ENCODE assay signal across 14 cellular contexts in genomic region chr13:24233351-24233901, GRCh38.
DNase-seq lines count a peak whose midpoint lies in the region; ATAC-seq, FAIRE-seq and TF ChIP-seq lines count a peak whose summit lies in the region.
"Had no signal": no experiment of that assay in that cellular context is flagged by ENCODE, and none has a peak within 500 bp of the region (broad histone marks: within the 10 kb centered on the region; RNA-seq: fewer than 3 reads in every experiment).

No MANE protein-coding gene starts in this region.

- H3K4me1 ChIP-seq in right atrium auricular region (no peaks in the 10 kb centered on the region), muscle layer of duodenum (ENCODE audit: control insufficient read depth in 1 of 2, insufficient read depth in 2 of 2, low read length in 2 of 2) (peaks cover 0 to 12% of the 10 kb centered on the region in 2 donors), mucosa of descending colon (ENCODE audit: low read depth) (peaks cover 7% of the 10 kb centered on the region)

- ATAC-seq in left cardiac atrium, result peak; percentile 30 to 45
- ATAC-seq in mucosa of descending colon, result no peak
- ATAC-seq in HG03280 (IDR thresholded peaks at IDR 0.05; ENCODE audit: unreplicated experiment), result no peak
- ATAC-seq: body of pancreas had no signal

- TF ChIP-seq CTCF in right atrium auricular region (IDR thresholded peaks at IDR 0.05) (no peak), brain microvascular endothelial cell (IDR thresholded peaks at IDR 0.05; ENCODE audit: low read depth, low read length, missing control alignments) (no peak), mucosa of descending colon (IDR thresholded peaks at IDR 0.05) (no peak), D721Med (IDR thresholded peaks at IDR 0.05; ENCODE audit: insufficient read depth, missing control alignments) (no peak)

- H3K27me3 ChIP-seq in right atrium auricular region (no peaks in the 10 kb centered on the region), brain microvascular endothelial cell (replicated peaks) (no peaks in the 10 kb centered on the region), muscle layer of duodenum (ENCODE audit: low read depth, low read length) (no peaks in the 10 kb centered on the region)
- H3K27me3 ChIP-seq: body of pancreas had no signal

- H3K9me3 ChIP-seq in right atrium auricular region, result no peaks in the 10 kb centered on the region
- no peaks in the 10 kb centered on the region for H3K9me3 ChIP-seq in muscle layer of duodenum (ENCODE audit: control insufficient read depth in 1 of 2, low read length in 2 of 2)
- no peaks in the 10 kb centered on the region for H3K9me3 ChIP-seq in mucosa of descending colon
- H3K9me3 ChIP-seq: body of pancreas had no signal

- H3K36me3 ChIP-seq in right atrium auricular region (no peaks in the 10 kb centered on the region), brain microvascular endothelial cell (replicated peaks) (no peaks in the 10 kb centered on the region), muscle layer of duodenum (ENCODE audit: control insufficient read depth in 1 of 2, insufficient read depth in 2 of 2, low read length in 2 of 2) (no peaks in the 10 kb centered on the region), mucosa of descending colon (ENCODE audit: low read depth) (no peaks in the 10 kb centered on the region)

- in situ Hi-C loops in brain microvascular endothelial cell (cut with HindIII; ENCODE audit: low pct_ligation_motif_present, low sequenced_read_pairs), result no loop called here

- H3K27ac ChIP-seq in right atrium auricular region (peak overlapping the region in 1 of 2 donors; percentile 48), brain microvascular endothelial cell (no peak overlapping the region), muscle layer of duodenum (ENCODE audit: low read length) (peak overlapping the region; percentile 28)

- intact Hi-C loops in left cardiac atrium (cut with DNase I), result no loop called here
- intact Hi-C loops in mucosa of descending colon (cut with DNase I, micrococcal nuclease), result no loop called here

- no peak for FAIRE-seq in D721Med (lab: Jason Lieb, UNC)
- FAIRE-seq: GM12892 had no signal

- H3K4me3 ChIP-seq in right atrium auricular region, result no peak overlapping the region
- H3K4me3 ChIP-seq in brain microvascular endothelial cell (ENCODE audit: low read depth, low read length), result peak overlapping the region; percentile 23
- peak overlapping the region in 1 of 2 donors; percentile 17 for H3K4me3 ChIP-seq in muscle layer of duodenum (ENCODE audit: low read depth in 1 of 2, low read length in 2 of 2)
- no peak overlapping the region for H3K4me3 ChIP-seq in mucosa of descending colon
- H3K4me3 ChIP-seq: body of pancreas had no signal

- DNase-seq in left cardiac atrium (no peak), right atrium auricular region (ENCODE audit: low spot score) (no peak), brain microvascular endothelial cell (peak; percentile 59), mucosa of descending colon (no peak), glomerular visceral epithelial cell (ENCODE audit: extremely low spot score) (no peak), D721Med (ENCODE audit: insufficient read length, low spot score) (no peak)
- DNase-seq: body of pancreas; C1 segment of cervical spinal cord; glutamatergic neuron; NCI-H2107; stimulated activated naive B cell treated with anti-CD40 and anti-IgM and Interleukin-4, amounts not matched to agents 10 μg/mL and 1 μg/mL and 100 μg/mL, for 72 hours had no signal

Comparison
In these comparisons a context has a peak if more than half of its experiments do, and no peak if none do; other contexts are left out.
1. ATAC-seq: peak in left cardiac atrium (2 of 2); none in mucosa of descending colon (single experiment) and HG03280 (single experiment).